1 cellular context compared by ENCODE assay signal in genomic region chr2:156341482-156342251, GRCh38.
TF ChIP-seq lines count a peak whose summit lies in the region.

No MANE protein-coding gene starts in this region.

TF ChIP-seq in IMR-90, 13 proteins besides CTCF, POLR2A, EP300 and RAD21:
- TF ChIP-seq, protein P1, sequence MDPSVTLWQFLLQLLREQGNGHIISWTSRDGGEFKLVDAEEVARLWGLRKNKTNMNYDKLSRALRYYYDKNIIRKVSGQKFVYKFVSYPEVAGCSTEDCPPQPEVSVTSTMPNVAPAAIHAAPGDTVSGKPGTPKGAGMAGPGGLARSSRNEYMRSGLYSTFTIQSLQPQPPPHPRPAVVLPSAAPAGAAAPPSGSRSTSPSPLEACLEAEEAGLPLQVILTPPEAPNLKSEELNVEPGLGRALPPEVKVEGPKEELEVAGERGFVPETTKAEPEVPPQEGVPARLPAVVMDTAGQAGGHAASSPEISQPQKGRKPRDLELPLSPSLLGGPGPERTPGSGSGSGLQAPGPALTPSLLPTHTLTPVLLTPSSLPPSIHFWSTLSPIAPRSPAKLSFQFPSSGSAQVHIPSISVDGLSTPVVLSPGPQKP (IDR thresholded peaks at IDR 0.05; ENCODE audit: borderline replicate concordance, low read depth, low read length): no peak
- TF ChIP-seq USF2 (IDR thresholded peaks at IDR 0.05; ENCODE audit: low read depth, low read length) (no peak), SMC3 (IDR thresholded peaks at IDR 0.05; ENCODE audit: low read depth, low read length) (0 out of 2 replicates have a peak, but pooled peaks have one; percentile 7), MAZ (IDR thresholded peaks at IDR 0.05; ENCODE audit: borderline replicate concordance, low read depth, low read length) (peak; percentile 92), RCOR1 (IDR thresholded peaks at IDR 0.05; ENCODE audit: insufficient replicate concordance, low read length) (no peak), CEBPB (IDR thresholded peaks at IDR 0.05; ENCODE audit: low read depth, low read length) (no peak), MXI1 (IDR thresholded peaks at IDR 0.05; ENCODE audit: borderline replicate concordance, low read depth, low read length) (peak; percentile 88), RFX5 (IDR thresholded peaks at IDR 0.05; ENCODE audit: low read depth, low read length) (no peak), CHD1 (IDR thresholded peaks at IDR 0.05; ENCODE audit: low read depth, low read length) (peak; percentile 96; the same call in 1 of the 2 replicates)
